17 cellular contexts compared by ENCODE assay signal in the genomic region with DNA sequence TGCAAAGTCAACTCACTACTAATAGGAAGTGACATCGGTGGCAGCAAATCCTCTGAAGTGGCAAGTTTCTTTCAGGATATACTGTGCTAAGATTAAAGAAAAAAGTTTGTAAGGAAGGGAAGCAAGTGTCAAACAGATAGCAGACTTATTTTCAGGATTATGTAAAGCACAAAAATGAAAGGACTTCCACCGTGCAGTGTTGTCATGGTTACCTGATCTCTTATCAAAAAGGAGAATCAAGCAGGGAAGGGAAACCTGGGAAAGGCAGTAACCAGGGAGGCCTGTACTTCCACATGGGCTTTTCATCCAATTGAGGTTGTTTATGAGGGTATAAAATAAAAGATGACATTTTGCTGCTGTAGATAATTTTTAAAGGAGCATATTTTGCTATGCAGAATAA.
DNase-seq lines count a peak whose midpoint lies in the region; ATAC-seq, FAIRE-seq and TF ChIP-seq lines count a peak whose summit lies in the region.
"Had no signal": no experiment of that assay in that cellular context is flagged by ENCODE, and none has a peak within 500 bp of the region (broad histone marks: within the 10 kb centered on the region; RNA-seq: fewer than 3 reads in every experiment).

No MANE protein-coding gene starts in this region.

- BruUV-seq in K562 (replicated peaks; lab: Mats Ljungman, UMichigan), result no TSS peak

- TF ChIP-seq POLR2A in K562 (conservative IDR thresholded peaks at IDR 0.05), result no peak

- no peak overlapping the region for H3K4me3 ChIP-seq in K562
- H3K4me3 ChIP-seq: ascending aorta, esophagus squamous epithelium, heart right ventricle had no signal

- peak overlapping the region; percentile 19; the same call in 1 of the 2 replicates for H2AFZ ChIP-seq in K562 (ENCODE audit: low read depth, low read length)

- no peak for TF ChIP-seq RAD21 in K562 (CRISPR knock-in tag; conservative IDR thresholded peaks at IDR 0.05 in 1 of 2, IDR thresholded peaks at IDR 0.05 in 1 of 2)

- H3K4me2 ChIP-seq in K562 (ENCODE audit: insufficient read depth, low read length), result peak overlapping the region; percentile 25; the same call in 1 of the 2 replicates
- H3K4me2 ChIP-seq: KMS-11 had no signal

- TF ChIP-seq EP300 in K562 (IDR thresholded peaks at IDR 0.05; ENCODE audit: low read length), result no peak

- peak overlapping the region in 4 of 7 donors; percentile 18 to 67 (median 47) for H3K27ac Mint-ChIP-seq in CD14-positive monocyte
- H3K27ac Mint-ChIP-seq in naive thymus-derived CD8-positive, alpha-beta T cell, result peak overlapping the region in 7 of 10 donors; percentile 3 to 87 (median 60)
- H3K27ac Mint-ChIP-seq: activated T-cell treated with anti-CD3 and anti-CD28 coated beads, Interleukin-2, amount 50 U/mL, for 72 hours had no signal

- no peaks in the 10 kb centered on the region; a peak in 1 of 5 replicates for H3K27me3 ChIP-seq in K562 (ENCODE audit: control insufficient read depth in 2 of 2, insufficient read depth in 2 of 2, low read length in 2 of 2)
- H3K27me3 ChIP-seq: ascending aorta, esophagus squamous epithelium, heart right ventricle had no signal

- no peaks in the 10 kb centered on the region for H3K36me3 ChIP-seq in K562 (ENCODE audit: control insufficient read depth, insufficient read depth, low read length)
- H3K36me3 ChIP-seq: ascending aorta, esophagus squamous epithelium, heart right ventricle had no signal

- POLR2A ChIA-PET in K562 (lab: Yijun Ruan, JAX), result interaction anchor here (0.5 kb wide), 1 partner anchor 435 kb away, joined by 3 read pairs; no protein-coding TSS in a partner anchor
- POLR2A ChIA-PET in naive thymus-derived CD8-positive, alpha-beta T cell (lab: Charles Lee), result no interaction called here

- CTCF ChIA-PET in K562 (lab: Yijun Ruan, JAX; ENCODE audit: low intra/inter-chr PET ratio), result no interaction called here

- no peaks in the 10 kb centered on the region for H3K9me3 ChIP-seq in K562 (replicated peaks; ENCODE audit: control insufficient read depth, insufficient read depth, low read depth, low read length)
- H3K9me3 ChIP-seq: ascending aorta, esophagus squamous epithelium, heart right ventricle had no signal

- DNase-seq in CD14-positive monocyte (ENCODE audit: low spot score) (no peak), KBM-7 (peak; percentile 54), K562 (ENCODE audit: extremely low read depth in 1 of 4, low spot score in 3 of 4) (peak in 1 of 4 experiments; percentile 3), dedifferentiated amniotic fluid mesenchymal stem cell (ENCODE audit: extremely low spot score) (no peak)
- DNase-seq in naive thymus-derived CD8-positive, alpha-beta T cell, result no peak
- no peak for DNase-seq in activated effector memory CD4-positive, alpha-beta T cell treated with anti-CD3 and anti-CD28 coated beads, Interleukin-2, amount 50 U/mL, for 16 hours
- no peak for DNase-seq in stimulated activated naive CD4-positive, alpha-beta T cell (lab: John Stamatoyannopoulos, UW)
- DNase-seq: activated CD4-positive, alpha-beta T cell treated with anti-CD3 and anti-CD28 coated beads, Interleukin-2, amount 50 U/mL, for 1 hour; activated T-cell treated with anti-CD3 and anti-CD28 coated beads, Interleukin-2, amount 50 U/mL, for 72 hours; cortex of kidney; esophagus squamous epithelium; heart right ventricle; posterior cingulate gyrus; SIG-M5 had no signal

- 0% methylated on average over 2 of the region's 2 CpGs for WGBS in K562 (ENCODE audit: insufficient coverage, low coverage, missing lambda C conversion rate)

- no peaks in the 10 kb centered on the region for H3K9me1 ChIP-seq in K562 (ENCODE audit: control insufficient read depth, insufficient read depth, low read length)

- FAIRE-seq in K562 (lab: Jason Lieb, UNC), result peak; percentile 26

- no peaks in the 10 kb centered on the region for H3K79me2 ChIP-seq in K562 (ENCODE audit: control insufficient read depth, insufficient read depth, low read length)

- peaks cover 51% of the 10 kb centered on the region for H3K4me1 Mint-ChIP-seq in CD14-positive monocyte
- H3K4me1 Mint-ChIP-seq in naive thymus-derived CD8-positive, alpha-beta T cell, result peaks cover 4 to 21% (median 18%) of the 10 kb centered on the region in 4 donors

- peak overlapping the region in 1 of 2 donors; percentile 16 for H3K4me3 Mint-ChIP-seq in CD14-positive monocyte
- peak overlapping the region in 7 of 10 donors; percentile 16 to 64 (median 44) for H3K4me3 Mint-ChIP-seq in naive thymus-derived CD8-positive, alpha-beta T cell

- H3K27ac ChIP-seq in K562 (ENCODE audit: extremely low read depth, low read depth, low read length), result no peak overlapping the region
- H3K27ac ChIP-seq: ascending aorta, esophagus squamous epithelium, KMS-11 had no signal

- H3K36me3 Mint-ChIP-seq in CD14-positive monocyte, result peaks cover 2 to 3% of the 10 kb centered on the region in 2 donors
- no peaks in the 10 kb centered on the region for H3K36me3 Mint-ChIP-seq in naive thymus-derived CD8-positive, alpha-beta T cell

- TF ChIP-seq CTCF in CD14-positive monocyte (IDR thresholded peaks at IDR 0.05) (no peak), K562 (IDR thresholded peaks at IDR 0.05 in 2 of 3, conservative IDR thresholded peaks at IDR 0.05 in 1 of 3; ENCODE audit: insufficient read depth in 2 of 3, low read depth in 1 of 3, low read length in 3 of 3) (no peak)

- no peaks in the 10 kb centered on the region; a peak in 1 of 5 replicates for H3K4me1 ChIP-seq in K562 (replicated peaks in 1 of 2; ENCODE audit: control insufficient read depth in 2 of 2, insufficient read depth in 2 of 2, low read length in 2 of 2)
- H3K4me1 ChIP-seq: ascending aorta had no signal

- H3K9ac ChIP-seq in K562 (ENCODE audit: insufficient read depth in 1 of 2, low read depth in 2 of 2, low read length in 2 of 2), result no peak overlapping the region
- H3K9ac ChIP-seq: KMS-11 had no signal

- intact Hi-C loops in CD14-positive monocyte (cut with micrococcal nuclease), result no loop called here
- intact Hi-C loops in K562 (cut with micrococcal nuclease), result no loop called here

- no peaks in the 10 kb centered on the region for H3K27me3 Mint-ChIP-seq in CD14-positive monocyte (ENCODE audit: low read depth in 3 of 3)
- H3K27me3 Mint-ChIP-seq in naive thymus-derived CD8-positive, alpha-beta T cell, result no peaks in the 10 kb centered on the region

- in situ Hi-C loops in KBM-7 (cut with MboI; ENCODE audit: low pct_unique_long_range_greater_than_20kb, low sequenced_read_pairs), result no loop called here
- in situ Hi-C loops in K562 (cut with MboI), result no loop called here

- no peak for ATAC-seq in K562
- no peak for ATAC-seq in naive thymus-derived CD8-positive, alpha-beta T cell
- no peak for ATAC-seq in HG02642 (IDR thresholded peaks at IDR 0.05; ENCODE audit: poor library complexity, unreplicated experiment)
- ATAC-seq: activated T-cell treated with anti-CD3 and anti-CD28 coated beads, Interleukin-2, amount 50 U/mL, for 72 hours had no signal

- H3K9me3 Mint-ChIP-seq in CD14-positive monocyte, result peaks cover 0 to 4% (median 2%) of the 10 kb centered on the region in 7 donors
- H3K9me3 Mint-ChIP-seq in naive thymus-derived CD8-positive, alpha-beta T cell, result no peaks in the 10 kb centered on the region

- H4K20me1 ChIP-seq in K562 (replicated peaks; ENCODE audit: control insufficient read depth, insufficient read depth, low read length), result no peaks in the 10 kb centered on the region

TF ChIP-seq in K562, 482 proteins besides CTCF, POLR2A, EP300 and RAD21:
- TF ChIP-seq FOXP4 (CRISPR knock-in tag; IDR thresholded peaks at IDR 0.05; ENCODE audit: borderline replicate concordance) (no peak), PYGO2 (tag; IDR thresholded peaks at IDR 0.05) (no peak), ZNF282 (CRISPR knock-in tag; IDR thresholded peaks at IDR 0.05) (no peak), CSDE1 (IDR thresholded peaks at IDR 0.05) (peak in 1 of 2 experiments; percentile 41; a peak in 1 of 4 replicates), PHB (CRISPR knock-in tag; IDR thresholded peaks at IDR 0.05) (no peak), HDAC1 (IDR thresholded peaks at IDR 0.05) (no peak), NFIC (IDR thresholded peaks at IDR 0.05) (no peak), RFX1 (IDR thresholded peaks at IDR 0.05) (peak; percentile 92)
- TF ChIP-seq, protein P1, sequence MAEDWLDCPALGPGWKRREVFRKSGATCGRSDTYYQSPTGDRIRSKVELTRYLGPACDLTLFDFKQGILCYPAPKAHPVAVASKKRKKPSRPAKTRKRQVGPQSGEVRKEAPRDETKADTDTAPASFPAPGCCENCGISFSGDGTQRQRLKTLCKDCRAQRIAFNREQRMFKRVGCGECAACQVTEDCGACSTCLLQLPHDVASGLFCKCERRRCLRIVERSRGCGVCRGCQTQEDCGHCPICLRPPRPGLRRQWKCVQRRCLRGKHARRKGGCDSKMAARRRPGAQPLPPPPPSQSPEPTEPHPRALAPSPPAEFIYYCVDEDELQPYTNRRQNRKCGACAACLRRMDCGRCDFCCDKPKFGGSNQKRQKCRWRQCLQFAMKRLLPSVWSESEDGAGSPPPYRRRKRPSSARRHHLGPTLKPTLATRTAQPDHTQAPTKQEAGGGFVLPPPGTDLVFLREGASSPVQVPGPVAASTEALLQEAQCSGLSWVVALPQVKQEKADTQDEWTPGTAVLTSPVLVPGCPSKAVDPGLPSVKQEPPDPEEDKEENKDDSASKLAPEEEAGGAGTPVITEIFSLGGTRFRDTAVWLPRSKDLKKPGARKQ (CRISPR knock-in tag; IDR thresholded peaks at IDR 0.05), result no peak
